9 cellular contexts compared by ENCODE assay signal in genomic region chr3:194592798-194593752, GRCh38. TPM values are rescaled to one million over a fixed set of nuclear protein-coding genes. Genes with fewer than 3 reads are reported as not detected.
DNase-seq lines count a peak whose midpoint lies in the region; ATAC-seq and TF ChIP-seq lines count a peak whose summit lies in the region.
"Had no signal": no experiment of that assay in that cellular context is flagged by ENCODE, and none has a peak within 500 bp of the region (broad histone marks: within the 10 kb centered on the region; RNA-seq: fewer than 3 reads in every experiment).

No MANE protein-coding gene starts in this region.

- peaks cover 7% of the 10 kb centered on the region for H3K4me1 ChIP-seq in prostate gland (replicated peaks)

- ATAC-seq in GM18519 (IDR thresholded peaks at IDR 0.05; ENCODE audit: low FRiP score, unreplicated experiment): no peak
- ATAC-seq in HG03378 (IDR thresholded peaks at IDR 0.05; ENCODE audit: unreplicated experiment): no peak

- TF ChIP-seq CTCF in cardiac fibroblast (IDR thresholded peaks at IDR 0.05; ENCODE audit: low read depth, low read length) (no peak), prostate gland (IDR thresholded peaks at IDR 0.05) (peak in 1 of 4 experiments; percentile 18)

- intact Hi-C loops in prostate gland (cut with DNase I): loop anchor here (10.0 kb wide), 1 partner anchor 258 kb away; no protein-coding TSS in a partner anchor

- WGBS in prostate gland: 61% methylated on average over 10 of the region's 10 CpGs

- TF ChIP-seq POLR2A in prostate gland (IDR thresholded peaks at IDR 0.05): no peak

- H3K27ac ChIP-seq in prostate gland: peak overlapping the region in 1 of 2 donors; percentile 34

- no peaks in the 10 kb centered on the region for H3K27me3 ChIP-seq in prostate gland (replicated peaks; ENCODE audit: insufficient read depth)

- no peaks in the 10 kb centered on the region for H3K36me3 ChIP-seq in prostate gland

- no peaks in the 10 kb centered on the region for H3K9me3 ChIP-seq in prostate gland

- peak; percentile 100 for DNase-seq in EL
- peak; percentile 48 for DNase-seq in NAMALWA (ENCODE audit: low spot score)
- DNase-seq in cardiac fibroblast (ENCODE audit: low read depth in 2 of 2): peak; percentile 99 to 100
- DNase-seq in prostate gland (ENCODE audit: low spot score): peak; percentile 89
- no peak for DNase-seq in NCI-H1436 (lab: John Stamatoyannopoulos, UW)
- DNase-seq in activated T-cell treated with anti-CD3 and anti-CD28 coated beads, Interleukin-2, amount 50 U/mL, for 48 hours: no peak
- DNase-seq: SHP77 treated with DMSO at 0.1 percent for 48 hours had no signal

- H3K4me3 ChIP-seq in cardiac fibroblast (replicated peaks in 1 of 2; ENCODE audit: low read depth in 2 of 2, low read length in 2 of 2) (no peak overlapping the region), prostate gland (no peak overlapping the region)

RNA-seq across cellular contexts. Expression of gene TMEM44, which starts 40.1 kb away (rescaled TPM):
- total RNA-seq in prostate gland: 10 to 100 TPM; 11.0 to 11.1 TPM

Comparison
In these comparisons a context has a peak if more than half of its experiments do, and no peak if none do; other contexts are left out.
1. DNase-seq: peak in EL (single experiment), NAMALWA (single experiment), cardiac fibroblast (2 of 2) and prostate gland (single experiment); none in NCI-H1436 (single experiment) and activated T-cell treated with anti-CD3 and anti-CD28 coated beads, Interleukin-2, amount 50 U/mL, for 48 hours (0 of 2).